1 cellular context compared by ENCODE assay signal in genomic region chr10:117997673-117998072, GRCh38.
TF ChIP-seq lines count a peak whose summit lies in the region.

No MANE protein-coding gene starts in this region.

TF ChIP-seq in IMR-90, 13 proteins besides CTCF, POLR2A, EP300 and RAD21:
- TF ChIP-seq MXI1 (IDR thresholded peaks at IDR 0.05; ENCODE audit: borderline replicate concordance, low read depth, low read length) (no peak), FOS (IDR thresholded peaks at IDR 0.05; ENCODE audit: low read depth, low read length) (no peak), ELK1 (IDR thresholded peaks at IDR 0.05; ENCODE audit: borderline replicate concordance, low read depth, low read length) (no peak), BHLHE40 (IDR thresholded peaks at IDR 0.05; ENCODE audit: low read depth, low read length) (no peak), SMC3 (IDR thresholded peaks at IDR 0.05; ENCODE audit: low read depth, low read length) (no peak), RFX5 (IDR thresholded peaks at IDR 0.05; ENCODE audit: low read depth, low read length) (no peak), CHD1 (IDR thresholded peaks at IDR 0.05; ENCODE audit: low read depth, low read length) (no peak), NFE2L2 (IDR thresholded peaks at IDR 0.05; ENCODE audit: low read depth, low read length) (no peak)
